Comparison of ENCODE assay signal across 1 cellular context in genomic region chr3:31077826-31078225, GRCh38.
TF ChIP-seq lines count a peak whose summit lies in the region.

No MANE protein-coding gene starts in this region.

TF ChIP-seq in IMR-90, 13 proteins besides CTCF, POLR2A, EP300 and RAD21:
- TF ChIP-seq RCOR1 (IDR thresholded peaks at IDR 0.05; ENCODE audit: insufficient replicate concordance, low read length) (no peak), SMC3 (IDR thresholded peaks at IDR 0.05; ENCODE audit: low read depth, low read length) (no peak), MAZ (IDR thresholded peaks at IDR 0.05; ENCODE audit: borderline replicate concordance, low read depth, low read length) (no peak), USF2 (IDR thresholded peaks at IDR 0.05; ENCODE audit: low read depth, low read length) (no peak), BHLHE40 (IDR thresholded peaks at IDR 0.05; ENCODE audit: low read depth, low read length) (no peak), CHD1 (IDR thresholded peaks at IDR 0.05; ENCODE audit: low read depth, low read length) (no peak), CEBPB (IDR thresholded peaks at IDR 0.05; ENCODE audit: low read depth, low read length) (no peak)
